ENCODE assay signal across 2 cellular contexts in genomic region chr9:81877047-81877446, GRCh38.
TF ChIP-seq lines count a peak whose summit lies in the region.

No MANE protein-coding gene starts in this region.

TF ChIP-seq in IMR-90, 13 proteins besides CTCF, POLR2A, EP300 and RAD21:
- TF ChIP-seq ELK1 (IDR thresholded peaks at IDR 0.05; ENCODE audit: borderline replicate concordance, low read depth, low read length): no peak
- no peak for TF ChIP-seq RFX5 (IDR thresholded peaks at IDR 0.05; ENCODE audit: low read depth, low read length)
- no peak for TF ChIP-seq CHD1 (IDR thresholded peaks at IDR 0.05; ENCODE audit: low read depth, low read length)
- TF ChIP-seq NFE2L2 (IDR thresholded peaks at IDR 0.05; ENCODE audit: low read depth, low read length): no peak
- TF ChIP-seq BHLHE40 (IDR thresholded peaks at IDR 0.05; ENCODE audit: low read depth, low read length): no peak
- no peak for TF ChIP-seq FOS (IDR thresholded peaks at IDR 0.05; ENCODE audit: low read depth, low read length)
- TF ChIP-seq CEBPB (IDR thresholded peaks at IDR 0.05; ENCODE audit: low read depth, low read length): no peak

TF ChIP-seq in H1, 55 proteins besides CTCF, POLR2A, EP300 and RAD21:
- TF ChIP-seq KDM4A (IDR thresholded peaks at IDR 0.05; ENCODE audit: low read depth, low read length, severe bottlenecking) (no peak), SIRT6 (IDR thresholded peaks at IDR 0.05; ENCODE audit: low read length) (no peak), HDAC2 (IDR thresholded peaks at IDR 0.05; ENCODE audit: borderline replicate concordance in 1 of 2, low read depth in 2 of 2, low read length in 2 of 2) (no peak), RBBP5 (IDR thresholded peaks at IDR 0.05; ENCODE audit: borderline replicate concordance, low read depth, low read length) (no peak), RFX5 (IDR thresholded peaks at IDR 0.05; ENCODE audit: borderline replicate concordance, low read depth, low read length) (no peak), BRCA1 (IDR thresholded peaks at IDR 0.05; ENCODE audit: low read depth, low read length) (no peak), USF2 (IDR thresholded peaks at IDR 0.05; ENCODE audit: low read length) (no peak), BACH1 (IDR thresholded peaks at IDR 0.05; ENCODE audit: low read length) (no peak), KDM1A (IDR thresholded peaks at IDR 0.05; ENCODE audit: borderline replicate concordance, low read length) (no peak), ZNF274 (IDR thresholded peaks at IDR 0.05; ENCODE audit: borderline replicate concordance, extremely low read depth, low read length) (no peak), RNF2 (IDR thresholded peaks at IDR 0.05; ENCODE audit: borderline replicate concordance, low read depth, low read length, missing control alignments, poor library complexity, severe bottlenecking) (no peak), SUZ12 (IDR thresholded peaks at IDR 0.05; ENCODE audit: low read length) (no peak), CHD2 (IDR thresholded peaks at IDR 0.05; ENCODE audit: low read length) (no peak), RXRA (IDR thresholded peaks at IDR 0.05; ENCODE audit: insufficient read depth, low read depth, low read length) (no peak), HDAC6 (IDR thresholded peaks at IDR 0.05; ENCODE audit: low read depth, low read length) (no peak), KDM5A (IDR thresholded peaks at IDR 0.05; ENCODE audit: low read length) (no peak), BCL11A (IDR thresholded peaks at IDR 0.05; ENCODE audit: low read depth in 2 of 2, low read length in 2 of 2) (no peak), SP2 (IDR thresholded peaks at IDR 0.05; ENCODE audit: low read length) (no peak)
